20 cellular contexts compared by ENCODE assay signal in genomic region chr9:110768887-110769286, GRCh38.
"Had no signal": no experiment of that assay in that cellular context is flagged by ENCODE, and none has a peak within 500 bp of the region (broad histone marks: within the 10 kb centered on the region; RNA-seq: fewer than 3 reads in every experiment).

No MANE protein-coding gene starts in this region.

- H3K27ac ChIP-seq: epithelial cell of prostate, lower lobe of right lung, ovary had no signal

- H3K27me3 ChIP-seq: ovary, transverse colon, vagina had no signal

- H3K9me3 Mint-ChIP-seq: activated naive CD4-positive, alpha-beta T cell treated with anti-CD3 and anti-CD28 coated beads, Interleukin-2, amount 50 U/mL, for 72 hours; activated T-cell treated with anti-CD3 and anti-CD28 coated beads, Interleukin-2, amount 50 U/mL, for 4 hours; neural crest cell; stimulated activated effector memory CD8-positive, alpha-beta T cell treated with anti-CD3 and anti-CD28 coated beads, Interleukin-12 subunit alpha, Interleukin-12 subunit beta, amount 100 ng/mL, for 72 hours had no signal

- H3K27me3 Mint-ChIP-seq: brain; central memory CD8-positive, alpha-beta T cell; effector memory CD8-positive, alpha-beta T cell had no signal

- H3K36me3 ChIP-seq: lower lobe of right lung, ovary, transverse colon, vagina had no signal

- H3K9me3 ChIP-seq: lower lobe of right lung, ovary, transverse colon, vagina had no signal

- ATAC-seq: activated naive CD4-positive, alpha-beta T cell treated with anti-CD3 and anti-CD28 coated beads, Interleukin-2, amount 50 U/mL, for 72 hours; activated T-cell treated with anti-CD3 and anti-CD28 coated beads, Interleukin-2, amount 50 U/mL, for 4 hours; effector memory CD8-positive, alpha-beta T cell; lower lobe of right lung; stimulated activated effector memory CD8-positive, alpha-beta T cell treated with anti-CD3 and anti-CD28 coated beads, Interleukin-12 subunit alpha, Interleukin-12 subunit beta, amount 100 ng/mL, for 72 hours had no signal

- H3K4me3 ChIP-seq: lower lobe of right lung, ovary, transverse colon, vagina had no signal

- DNase-seq: activated CD4-positive, alpha-beta T cell treated with anti-CD3 and anti-CD28 coated beads, Interleukin-2, amount 50 U/mL, for 4 hours; activated CD4-positive, CD25-positive, alpha-beta regulatory T cell treated with anti-CD3 and anti-CD28 coated beads, Interleukin-2, amount 50 U/mL, for 72 hours; activated gamma-delta T cell; activated T-cell treated with anti-CD3 and anti-CD28 coated beads, Interleukin-2, amount 50 U/mL, for 4 hours; amniotic stem cell; effector memory CD8-positive, alpha-beta T cell; foreskin melanocyte; immature natural killer cell; lower lobe of right lung; midbrain; ovary; stimulated activated CD4-positive, alpha-beta T cell treated with anti-CD3 and anti-CD28 coated beads, Interleukin-12 subunit alpha, Interleukin-12 subunit beta, amount 100 ng/mL, for 4 hours; transverse colon had no signal

- H3K4me3 Mint-ChIP-seq: activated T-cell treated with anti-CD3 and anti-CD28 coated beads, Interleukin-2, amount 50 U/mL, for 4 hours; brain; central memory CD8-positive, alpha-beta T cell; effector memory CD8-positive, alpha-beta T cell; immature natural killer cell; neural crest cell; stimulated activated effector memory CD8-positive, alpha-beta T cell treated with anti-CD3 and anti-CD28 coated beads, Interleukin-12 subunit alpha, Interleukin-12 subunit beta, amount 100 ng/mL, for 72 hours had no signal

- H3K36me3 Mint-ChIP-seq: activated naive CD4-positive, alpha-beta T cell treated with anti-CD3 and anti-CD28 coated beads, Interleukin-2, amount 50 U/mL, for 72 hours; brain; immature natural killer cell; stimulated activated effector memory CD8-positive, alpha-beta T cell treated with anti-CD3 and anti-CD28 coated beads, Interleukin-12 subunit alpha, Interleukin-12 subunit beta, amount 100 ng/mL, for 72 hours had no signal

- H3K27ac Mint-ChIP-seq: activated naive CD4-positive, alpha-beta T cell treated with anti-CD3 and anti-CD28 coated beads, Interleukin-2, amount 50 U/mL, for 72 hours; brain; effector memory CD8-positive, alpha-beta T cell; immature natural killer cell; stimulated activated effector memory CD8-positive, alpha-beta T cell treated with anti-CD3 and anti-CD28 coated beads, Interleukin-12 subunit alpha, Interleukin-12 subunit beta, amount 100 ng/mL, for 72 hours had no signal

- H3K4me1 ChIP-seq: lower lobe of right lung, vagina had no signal

- H3K4me1 Mint-ChIP-seq: central memory CD8-positive, alpha-beta T cell; immature natural killer cell; neural crest cell; stimulated activated effector memory CD8-positive, alpha-beta T cell treated with anti-CD3 and anti-CD28 coated beads, Interleukin-12 subunit alpha, Interleukin-12 subunit beta, amount 100 ng/mL, for 72 hours had no signal
